ENCODE assay signal across 1 cellular context in genomic region chr18:13276530-13277520, GRCh38.
TF ChIP-seq lines count a peak whose summit lies in the region.

No MANE protein-coding gene starts in this region.

TF ChIP-seq in IMR-90, 13 proteins besides CTCF, POLR2A, EP300 and RAD21:
- TF ChIP-seq, protein P1, sequence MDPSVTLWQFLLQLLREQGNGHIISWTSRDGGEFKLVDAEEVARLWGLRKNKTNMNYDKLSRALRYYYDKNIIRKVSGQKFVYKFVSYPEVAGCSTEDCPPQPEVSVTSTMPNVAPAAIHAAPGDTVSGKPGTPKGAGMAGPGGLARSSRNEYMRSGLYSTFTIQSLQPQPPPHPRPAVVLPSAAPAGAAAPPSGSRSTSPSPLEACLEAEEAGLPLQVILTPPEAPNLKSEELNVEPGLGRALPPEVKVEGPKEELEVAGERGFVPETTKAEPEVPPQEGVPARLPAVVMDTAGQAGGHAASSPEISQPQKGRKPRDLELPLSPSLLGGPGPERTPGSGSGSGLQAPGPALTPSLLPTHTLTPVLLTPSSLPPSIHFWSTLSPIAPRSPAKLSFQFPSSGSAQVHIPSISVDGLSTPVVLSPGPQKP (IDR thresholded peaks at IDR 0.05; ENCODE audit: borderline replicate concordance, low read depth, low read length), result no peak
- no peak for TF ChIP-seq CEBPB (IDR thresholded peaks at IDR 0.05; ENCODE audit: low read depth, low read length)
- no peak for TF ChIP-seq FOS (IDR thresholded peaks at IDR 0.05; ENCODE audit: low read depth, low read length)
- no peak for TF ChIP-seq MXI1 (IDR thresholded peaks at IDR 0.05; ENCODE audit: borderline replicate concordance, low read depth, low read length)
- TF ChIP-seq MAZ (IDR thresholded peaks at IDR 0.05; ENCODE audit: borderline replicate concordance, low read depth, low read length), result no peak
- no peak for TF ChIP-seq RFX5 (IDR thresholded peaks at IDR 0.05; ENCODE audit: low read depth, low read length)
- no peak for TF ChIP-seq MAFK (IDR thresholded peaks at IDR 0.05; ENCODE audit: low read depth, low read length)
- TF ChIP-seq USF2 (IDR thresholded peaks at IDR 0.05; ENCODE audit: low read depth, low read length), result no peak
- TF ChIP-seq RCOR1 (IDR thresholded peaks at IDR 0.05; ENCODE audit: insufficient replicate concordance, low read length), result no peak
